ENCODE assay signal across 30 cellular contexts in genomic region chr6:45104429-45104828, GRCh38.
"Had no signal": no experiment of that assay in that cellular context is flagged by ENCODE, and none has a peak within 500 bp of the region (broad histone marks: within the 10 kb centered on the region; RNA-seq: fewer than 3 reads in every experiment).

No MANE protein-coding gene starts in this region.

- H3K27ac ChIP-seq: ascending aorta, breast epithelium, cardiac muscle cell, esophagus muscularis mucosa, foreskin keratinocyte, gastroesophageal sphincter, heart right ventricle had no signal

- H3K9me3 ChIP-seq: ascending aorta, breast epithelium, esophagus muscularis mucosa, gastroesophageal sphincter had no signal

- H3K4me1 ChIP-seq: ascending aorta, breast epithelium, esophagus muscularis mucosa, foreskin keratinocyte, gastroesophageal sphincter, heart right ventricle had no signal

- DNase-seq: activated CD4-positive, alpha-beta memory T cell treated with anti-CD3 and anti-CD28 coated beads for 36 hours; activated CD4-positive, alpha-beta T cell treated with anti-CD3 and anti-CD28 coated beads for 36 hours; activated CD4-positive, alpha-beta T cell treated with anti-CD3 and anti-CD28 coated beads, Interleukin-2, amount 10 ng/mL, durations not matched to agents 24 days and 14 days; activated CD4-positive, CD25-positive, alpha-beta regulatory T cell; activated CD4-positive, CD25-positive, alpha-beta regulatory T cell treated with anti-CD3 and anti-CD28 coated beads, Interleukin-2, amount 50 U/mL, for 72 hours; activated CD8-positive, alpha-beta memory T cell treated with anti-CD3 and anti-CD28 coated beads, Interleukin-2, amount 10 ng/mL, durations not matched to agents 7 days and 5 days; activated CD8-positive, alpha-beta memory T cell treated with anti-CD3 and anti-CD28 coated beads, Interleukin-2, amount 50 U/mL, for 4 hours; activated CD8-positive, alpha-beta T cell treated with anti-CD3 and anti-CD28 coated beads, Interleukin-2, amount 10 ng/mL, durations not matched to agents 7 days and 5 days; activated gamma-delta T cell; activated naive CD4-positive, alpha-beta T cell; activated naive CD4-positive, alpha-beta T cell treated with anti-CD3 and anti-CD28 coated beads, Interleukin-2, amount 10 ng/mL, durations not matched to agents 7 days and 5 days; activated naive CD8-positive, alpha-beta T cell treated with anti-CD3 and anti-CD28 coated beads, Interleukin-2, amount 10 ng/mL, durations not matched to agents 7 days and 5 days; activated T-cell treated with anti-CD3 and anti-CD28 coated beads, Interleukin-2, amount 50 U/mL, for 1 hour; activated T-cell treated with anti-CD3 and anti-CD28 coated beads, Interleukin-2, amount 50 U/mL, for 48 hours; central memory CD4-positive, alpha-beta T cell; cerebellar nuclear complex; cortex of kidney; dermis blood vessel endothelial cell; effector CD4-positive, alpha-beta T cell; effector memory CD8-positive, alpha-beta T cell; erythroblast; foreskin keratinocyte; heart right ventricle; T-helper 1 cell; T-helper 17 cell had no signal

- H3K36me3 ChIP-seq: ascending aorta, breast epithelium, cardiac muscle cell, esophagus muscularis mucosa, gastroesophageal sphincter, heart right ventricle had no signal

- H3K4me3 ChIP-seq: ascending aorta, breast epithelium, cardiac muscle cell, esophagus muscularis mucosa, gastroesophageal sphincter, heart right ventricle had no signal

- H3K27me3 ChIP-seq: ascending aorta, breast epithelium, cardiac muscle cell, esophagus muscularis mucosa, foreskin keratinocyte, gastroesophageal sphincter, heart right ventricle had no signal
